8 cellular contexts compared by ENCODE assay signal in the genomic region with DNA sequence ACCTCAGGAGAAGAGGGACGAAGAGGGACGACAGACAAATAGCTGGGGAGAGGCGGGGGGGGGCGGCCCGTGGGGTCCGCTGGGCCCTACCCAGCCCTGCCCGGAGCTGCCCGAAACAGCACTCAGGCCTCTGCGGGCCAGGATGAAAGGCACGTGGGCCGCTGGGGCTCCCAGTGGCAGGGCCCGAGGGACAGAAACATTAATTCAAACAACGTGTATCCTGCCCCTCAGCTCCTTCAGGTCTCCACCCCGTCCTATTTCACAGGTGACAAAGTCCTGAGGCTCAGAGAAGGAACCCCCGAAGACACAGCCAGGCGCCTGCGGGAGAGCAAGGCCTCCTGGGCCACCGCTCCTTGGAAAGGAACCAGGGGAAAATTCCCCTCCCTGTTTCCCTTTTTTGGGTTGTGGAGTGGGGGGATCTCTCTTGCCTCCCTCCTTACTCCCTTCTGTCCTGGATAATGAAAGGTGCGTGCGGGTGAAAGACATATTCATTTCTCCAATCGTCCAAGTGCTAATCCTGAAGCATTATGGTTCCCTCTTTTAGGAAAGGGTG.
DNase-seq lines count a peak whose midpoint lies in the region; ATAC-seq and TF ChIP-seq lines count a peak whose summit lies in the region.

No MANE protein-coding gene starts in this region.

- POLR2A ChIA-PET in PC-9 (lab: Charles Lee; ENCODE audit: unreplicated experiment) = no interaction called here

- H3K4me1 ChIP-seq in CD4-positive, CD25-positive, alpha-beta regulatory T cell (ENCODE audit: control insufficient read depth, insufficient read depth, low read length, poor library complexity, severe bottlenecking) = peaks cover 14% of the 10 kb centered on the region
- no peaks in the 10 kb centered on the region for H3K4me1 ChIP-seq in GM23248 (ENCODE audit: insufficient read depth)
- H3K4me1 ChIP-seq in muscle layer of duodenum (ENCODE audit: control insufficient read depth in 1 of 2, insufficient read depth in 2 of 2, low read length in 2 of 2) = peaks cover 0 to 10% of the 10 kb centered on the region in 2 donors
- H3K4me1 ChIP-seq in PC-9 (replicated peaks; ENCODE audit: insufficient read depth) = no peaks in the 10 kb centered on the region

- peaks cover 0 to 11% (median 8%) of the 10 kb centered on the region in 4 donors for H3K4me1 Mint-ChIP-seq in CD4-positive, CD25-positive, alpha-beta regulatory T cell

- H3K79me2 ChIP-seq in GM23248 (ENCODE audit: insufficient read depth) (no peaks in the 10 kb centered on the region), PC-9 (ENCODE audit: low read depth) (no peaks in the 10 kb centered on the region)

- H3K27me3 Mint-ChIP-seq in CD4-positive, CD25-positive, alpha-beta regulatory T cell = peaks cover 36% of the 10 kb centered on the region

- H3K4me2 ChIP-seq in GM23248 (ENCODE audit: unreplicated experiment) = no peak overlapping the region
- H3K4me2 ChIP-seq in PC-9 = no peak overlapping the region

- no peaks in the 10 kb centered on the region for H3K9me3 Mint-ChIP-seq in CD4-positive, CD25-positive, alpha-beta regulatory T cell

- CTCF ChIA-PET in PC-9 (lab: Charles Lee) = no interaction called here

- H4K20me1 ChIP-seq in GM23248 (ENCODE audit: insufficient read depth) = no peaks in the 10 kb centered on the region
- H4K20me1 ChIP-seq in PC-9 (ENCODE audit: insufficient read depth) = no peaks in the 10 kb centered on the region; the same call in 1 of the 2 replicates

- H3K27me3 ChIP-seq in CD4-positive, CD25-positive, alpha-beta regulatory T cell (ENCODE audit: control insufficient read depth, insufficient read depth, low read length) = peaks cover 10% of the 10 kb centered on the region
- H3K27me3 ChIP-seq in GM23248 (replicated peaks; ENCODE audit: insufficient read depth) (peaks cover 47% of the 10 kb centered on the region), muscle layer of duodenum (ENCODE audit: low read depth, low read length) (peaks cover 3% of the 10 kb centered on the region), PC-9 (ENCODE audit: insufficient read depth, low read depth) (peaks cover 22% of the 10 kb centered on the region)

- intact Hi-C loops in PC-9 (cut with micrococcal nuclease; ENCODE audit: unreplicated experiment) = no loop called here

- no peaks in the 10 kb centered on the region for H3K9me2 ChIP-seq in GM23248 (ENCODE audit: insufficient read depth)
- H3K9me2 ChIP-seq in PC-9 (ENCODE audit: insufficient read depth) = no peaks in the 10 kb centered on the region

- BruUV-seq in PC-9 (replicated peaks; lab: Mats Ljungman, UMichigan) = no TSS peak

- H3K4me3 ChIP-seq in CD4-positive, CD25-positive, alpha-beta regulatory T cell (ENCODE audit: low read depth, low read length) = no peak overlapping the region
- H3K4me3 ChIP-seq in GM23248 (0 out of 2 replicates have a peak overlapping the region, but pooled peaks have one; percentile 15), muscle layer of duodenum (ENCODE audit: low read depth in 1 of 2, low read length in 2 of 2) (peak overlapping the region; percentile 48 to 72), PC-9 (no peak overlapping the region)

- H3K36me3 ChIP-seq in CD4-positive, CD25-positive, alpha-beta regulatory T cell (ENCODE audit: control insufficient read depth, insufficient read depth, low read length) = no peaks in the 10 kb centered on the region
- H3K36me3 ChIP-seq in GM23248 (ENCODE audit: low read depth) (no peaks in the 10 kb centered on the region), muscle layer of duodenum (ENCODE audit: control insufficient read depth in 1 of 2, insufficient read depth in 2 of 2, low read length in 2 of 2) (no peaks in the 10 kb centered on the region), PC-9 (ENCODE audit: low read depth) (no peaks in the 10 kb centered on the region)

- DNase-seq in CD4-positive, CD25-positive, alpha-beta regulatory T cell = no peak
- no peak for DNase-seq in GM23248
- no peak for DNase-seq in NCI-H345 treated with DMSO at 0.1 percent for 48 hours (lab: John Stamatoyannopoulos, UW; ENCODE audit: unreplicated experiment)
- DNase-seq in cerebellum (ENCODE audit: low spot score) = no peak
- no peak for DNase-seq in NK-92 treated with Interleukin-12 subunit alpha and Interleukin-12 subunit beta, amount 100 ng/mL, for 24 hours (lab: John Stamatoyannopoulos, UW)
- no peak for DNase-seq in PC-9

- no peak overlapping the region for H3K27ac Mint-ChIP-seq in CD4-positive, CD25-positive, alpha-beta regulatory T cell

- H3K4me3 Mint-ChIP-seq in CD4-positive, CD25-positive, alpha-beta regulatory T cell = peak overlapping the region in 3 of 4 donors; percentile 73 to 90 (median 87)

- H3K27ac ChIP-seq in CD4-positive, CD25-positive, alpha-beta regulatory T cell (ENCODE audit: insufficient read depth, low read length, poor library complexity, severe bottlenecking) = no peak overlapping the region
- H3K27ac ChIP-seq in GM23248 (no peak overlapping the region), angular gyrus (ENCODE audit: low read depth, low read length) (peak overlapping the region; percentile 78), muscle layer of duodenum (ENCODE audit: low read length) (no peak overlapping the region), PC-9 (no peak overlapping the region)

- 34 to 53% methylated on average over 11 to 21 of the region's 21 CpGs for WGBS in GM23248 (ENCODE audit: low coverage in 1 of 2, low lambda C conversion rate in 2 of 2, missing lambda C conversion rate in 2 of 2), 2 experiments

- H3F3A ChIP-seq in GM23248 (ENCODE audit: insufficient read depth) = no peaks in the 10 kb centered on the region
- H3F3A ChIP-seq in PC-9 (ENCODE audit: insufficient read depth, low read depth) = no peaks in the 10 kb centered on the region

- no peak overlapping the region for H2AFZ ChIP-seq in GM23248
- no peak overlapping the region for H2AFZ ChIP-seq in PC-9

- no peak for ATAC-seq in CD4-positive, CD25-positive, alpha-beta regulatory T cell (ENCODE audit: low read depth in 2 of 2)

- no peak overlapping the region for H3K9ac ChIP-seq in GM23248

- no peak for TF ChIP-seq CTCF in PC-9 (conservative IDR thresholded peaks at IDR 0.05)

- no peaks in the 10 kb centered on the region for H3K9me3 ChIP-seq in CD4-positive, CD25-positive, alpha-beta regulatory T cell (ENCODE audit: control insufficient read depth in 2 of 2, low read length in 2 of 2)
- H3K9me3 ChIP-seq in GM23248 (ENCODE audit: low read depth) = no peaks in the 10 kb centered on the region
- no peaks in the 10 kb centered on the region for H3K9me3 ChIP-seq in muscle layer of duodenum (ENCODE audit: control insufficient read depth in 1 of 2, low read length in 2 of 2)
- no peaks in the 10 kb centered on the region for H3K9me3 ChIP-seq in PC-9 (ENCODE audit: insufficient read depth, low read depth)

- in situ Hi-C loops in GM23248 (cut with MboI) = no loop called here

- H3K36me3 Mint-ChIP-seq in CD4-positive, CD25-positive, alpha-beta regulatory T cell = no peaks in the 10 kb centered on the region

Comparison
In these comparisons a context has a peak if more than half of its experiments do, and no peak if none do; other contexts are left out.
1. H3K4me3 ChIP-seq: peak in GM23248 (single experiment) and muscle layer of duodenum (2 of 2); none in CD4-positive, CD25-positive, alpha-beta regulatory T cell (single experiment) and PC-9 (single experiment).